In genomic region chr18:65754121-65754520, GRCh38 we compare ENCODE assay signal across 14 cellular contexts. TPM values are rescaled to one million over a fixed set of nuclear protein-coding genes. Genes with fewer than 3 reads are reported as not detected.
DNase-seq lines count a peak whose midpoint lies in the region; TF ChIP-seq lines count a peak whose summit lies in the region.
"Had no signal": no experiment of that assay in that cellular context is flagged by ENCODE, and none has a peak within 500 bp of the region (broad histone marks: within the 10 kb centered on the region; RNA-seq: fewer than 3 reads in every experiment).

No MANE protein-coding gene starts in this region.

- in situ Hi-C loops in G401 (cut with HindIII; ENCODE audit: low sequenced_read_pairs) = no loop called here
- in situ Hi-C loops in SK-MEL-5 (cut with HindIII; ENCODE audit: low pct_unique_long_range_greater_than_20kb, low sequenced_read_pairs) = no loop called here

- H3K4me3 ChIP-seq in NB4 (ENCODE audit: low read depth, low read length) = no peak overlapping the region
- H3K4me3 ChIP-seq: HAP-1, SJSA1 had no signal

- TF ChIP-seq CTCF in NB4 (IDR thresholded peaks at IDR 0.05; ENCODE audit: low read depth, low read length) = no peak

- no peak for TF ChIP-seq POLR2A in NB4 (IDR thresholded peaks at IDR 0.05; ENCODE audit: extremely low read depth, insufficient read length)

- DNase-seq in G401 (ENCODE audit: low spot score) (peak; percentile 88), NB4 (ENCODE audit: low read depth) (peak; percentile 57), SK-MEL-5 (ENCODE audit: low read depth, low spot score) (peak; percentile 64), kidney tubule cell (ENCODE audit: low spot score) (peak; percentile 12), cerebellar nuclear complex (lab: John Stamatoyannopoulos, UW) (no peak), SHP77 (lab: John Stamatoyannopoulos, UW) (no peak)
- no peak for DNase-seq in stimulated activated CD4-positive, alpha-beta T cell treated with anti-CD3 and anti-CD28 coated beads, Interleukin-15, amount 100 ng/mL, for 24 hours
- DNase-seq in activated naive CD4-positive, alpha-beta T cell (lab: John Stamatoyannopoulos, UW) = no peak
- DNase-seq: activated CD4-positive, alpha-beta T cell treated with anti-CD3 and anti-CD28 coated beads for 4 hours; CD4-positive, alpha-beta T cell; naive thymus-derived CD8-positive, alpha-beta T cell had no signal

RNA-seq across cellular contexts. Expression of gene CDH7, which starts 3.3 kb away (rescaled TPM):
- not detected in 2 replicates for total RNA-seq in G401 (2014; rRNA removed; shearing (Covaris generic))
- 3.1 and 3.3 TPM in 2 replicates for total RNA-seq in SK-MEL-5 (2014; rRNA removed; shearing (Covaris generic))
- polyA plus RNA-seq in SK-MEL-5 (2015; cell fraction: cytosol; rRNA removed) = 1.8 and 4.6 TPM in 2 replicates
- polyA plus RNA-seq in SK-MEL-5 (2015; cell fraction: nucleus; rRNA removed) = 0.17 and 0.46 TPM in 2 replicates
- total RNA-seq: activated T-helper 2 cell treated with anti-CD3 and anti-CD28 coated beads, Interferon-gamma antibody, Interleukin-2, Interleukin-4, amounts not matched to agents 10 μg/mL and 5 μg/mL and 100 μg/mL, durations not matched to agents 14 hours and 24 hours and 36 hours; CD4-positive, alpha-beta T cell; naive thymus-derived CD8-positive, alpha-beta T cell; SJSA1 had no signal
- polyA plus RNA-seq: naive thymus-derived CD8-positive, alpha-beta T cell had no signal

Comparison
In these comparisons a context has a peak if more than half of its experiments do, and no peak if none do; other contexts are left out.
1. DNase-seq: peak in G401 (single experiment), NB4 (single experiment), SK-MEL-5 (single experiment) and kidney tubule cell (single experiment); none in stimulated activated CD4-positive, alpha-beta T cell treated with anti-CD3 and anti-CD28 coated beads, Interleukin-15, amount 100 ng/mL, for 24 hours (single experiment), activated naive CD4-positive, alpha-beta T cell (0 of 4), cerebellar nuclear complex (0 of 2) and SHP77 (0 of 2).